10 cellular contexts compared by ENCODE assay signal in the genomic region with DNA sequence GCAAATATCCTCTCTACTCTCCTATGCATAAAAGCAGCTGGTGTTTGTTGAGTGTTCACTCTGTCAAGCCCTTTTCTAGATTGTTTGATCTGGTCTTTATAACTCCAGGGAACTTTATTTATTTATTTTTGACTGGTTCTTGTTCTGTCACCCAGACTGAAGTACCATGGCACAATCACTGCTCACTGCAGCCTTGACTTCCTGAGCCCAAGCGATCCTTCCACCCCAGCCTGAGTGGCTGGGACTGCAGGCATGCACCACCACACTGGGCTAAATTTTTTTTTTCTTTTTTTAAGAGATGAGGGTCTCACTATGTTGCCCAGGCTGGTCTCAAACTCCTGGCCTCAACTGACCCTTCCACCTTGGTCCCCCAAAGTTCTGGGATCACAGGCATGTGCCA. TPM values are rescaled to one million over a fixed set of nuclear protein-coding genes. Genes with fewer than 3 reads are reported as not detected.
A peak's percentile ranks its signal among the peaks of the same experiment; 100 is the strongest.
DNase-seq lines count a peak whose midpoint lies in the region; ATAC-seq and TF ChIP-seq lines count a peak whose summit lies in the region.
"Had no signal": no experiment of that assay in that cellular context is flagged by ENCODE, and none has a peak within 500 bp of the region (broad histone marks: within the 10 kb centered on the region; RNA-seq: fewer than 3 reads in every experiment).

No MANE protein-coding gene starts in this region.

- no peak overlapping the region for H3K27ac Mint-ChIP-seq in activated CD4-positive, alpha-beta memory T cell treated with anti-CD3 and anti-CD28 coated beads for 36 hours
- H3K27ac Mint-ChIP-seq in activated CD4-positive, alpha-beta memory T cell treated with anti-CD3 and anti-CD28 coated beads, Interleukin-2, amount 10 ng/mL, durations not matched to agents 7 days and 5 days, result no peak overlapping the region
- peak overlapping the region; percentile 55 to 96 (median 74) for H3K27ac Mint-ChIP-seq in immature natural killer cell
- no peak overlapping the region for H3K27ac Mint-ChIP-seq in activated naive CD4-positive, alpha-beta T cell treated with anti-CD3 and anti-CD28 coated beads, Interleukin-2, amount 10 ng/mL, durations not matched to agents 7 days and 5 days

- POLR2A ChIA-PET in activated CD4-positive, alpha-beta memory T cell treated with anti-CD3 and anti-CD28 coated beads for 36 hours (lab: Charles Lee), result no interaction called here
- POLR2A ChIA-PET in activated CD4-positive, alpha-beta memory T cell treated with anti-CD3 and anti-CD28 coated beads, Interleukin-2, amount 10 ng/mL, durations not matched to agents 7 days and 5 days (lab: Charles Lee), result interaction anchor here (1.1 kb wide), 1 partner anchor 11 kb away, joined by 3 read pairs; no protein-coding TSS in a partner anchor

- intact Hi-C loops in activated CD4-positive, alpha-beta memory T cell treated with anti-CD3 and anti-CD28 coated beads for 36 hours (cut with micrococcal nuclease), result no loop called here
- intact Hi-C loops in thyroid gland (cut with DNase I), result no loop called here

- no peak for TF ChIP-seq POLR2A in thyroid gland (IDR thresholded peaks at IDR 0.05)

- H3K4me1 Mint-ChIP-seq in activated CD4-positive, alpha-beta memory T cell treated with anti-CD3 and anti-CD28 coated beads for 36 hours (ENCODE audit: low read depth), result peaks cover 8% of the 10 kb centered on the region
- H3K4me1 Mint-ChIP-seq in activated CD4-positive, alpha-beta memory T cell treated with anti-CD3 and anti-CD28 coated beads, Interleukin-2, amount 10 ng/mL, durations not matched to agents 7 days and 5 days, result peaks cover 31% of the 10 kb centered on the region
- H3K4me1 Mint-ChIP-seq in immature natural killer cell, result peaks cover 27 to 33% of the 10 kb centered on the region in 2 donors
- H3K4me1 Mint-ChIP-seq in activated naive CD4-positive, alpha-beta T cell treated with anti-CD3 and anti-CD28 coated beads, Interleukin-2, amount 10 ng/mL, durations not matched to agents 7 days and 5 days, result peaks cover 36% of the 10 kb centered on the region

- peak in 3 of 6 experiments; percentile 12 to 56 (median 20) for TF ChIP-seq CTCF in thyroid gland (IDR thresholded peaks at IDR 0.05)
- TF ChIP-seq CTCF in WERI-Rb-1 (IDR thresholded peaks at IDR 0.05; ENCODE audit: low read depth, low read length), result no peak

- no peaks in the 10 kb centered on the region for H3K36me3 ChIP-seq in thyroid gland
- no peaks in the 10 kb centered on the region for H3K36me3 ChIP-seq in WERI-Rb-1

- H3K9me3 ChIP-seq in thyroid gland, result no peaks in the 10 kb centered on the region
- H3K9me3 ChIP-seq in WERI-Rb-1 (ENCODE audit: severe bottlenecking), result peaks cover 3% of the 10 kb centered on the region

- ATAC-seq in HG03175 (IDR thresholded peaks at IDR 0.05; ENCODE audit: unreplicated experiment), result no peak

- no peaks in the 10 kb centered on the region for H3K27me3 ChIP-seq in thyroid gland
- H3K27me3 ChIP-seq in WERI-Rb-1 (ENCODE audit: insufficient read depth, low read depth, severe bottlenecking), result no peaks in the 10 kb centered on the region

- WGBS in thyroid gland, 2 donors, result 30 to 36% methylated on average over 1 of the region's 1 CpG

- H3K4me3 Mint-ChIP-seq in activated CD4-positive, alpha-beta memory T cell treated with anti-CD3 and anti-CD28 coated beads for 36 hours, result peak overlapping the region; percentile 16
- no peak overlapping the region for H3K4me3 Mint-ChIP-seq in activated CD4-positive, alpha-beta memory T cell treated with anti-CD3 and anti-CD28 coated beads, Interleukin-2, amount 10 ng/mL, durations not matched to agents 7 days and 5 days
- H3K4me3 Mint-ChIP-seq in immature natural killer cell, result peak overlapping the region in 4 of 5 donors; percentile 82 to 89 (median 87)
- H3K4me3 Mint-ChIP-seq in activated naive CD4-positive, alpha-beta T cell treated with anti-CD3 and anti-CD28 coated beads, Interleukin-2, amount 10 ng/mL, durations not matched to agents 7 days and 5 days, result no peak overlapping the region

- peaks cover 33 to 54% of the 10 kb centered on the region in 2 donors for H3K4me1 ChIP-seq in thyroid gland

- H3K9me3 Mint-ChIP-seq in activated CD4-positive, alpha-beta memory T cell treated with anti-CD3 and anti-CD28 coated beads for 36 hours, result no peaks in the 10 kb centered on the region
- peaks cover 5% of the 10 kb centered on the region for H3K9me3 Mint-ChIP-seq in activated CD4-positive, alpha-beta memory T cell treated with anti-CD3 and anti-CD28 coated beads, Interleukin-2, amount 10 ng/mL, durations not matched to agents 7 days and 5 days
- H3K9me3 Mint-ChIP-seq in immature natural killer cell, result no peaks in the 10 kb centered on the region
- no peaks in the 10 kb centered on the region for H3K9me3 Mint-ChIP-seq in activated naive CD4-positive, alpha-beta T cell treated with anti-CD3 and anti-CD28 coated beads, Interleukin-2, amount 10 ng/mL, durations not matched to agents 7 days and 5 days

- no peak overlapping the region for H3K4me3 ChIP-seq in thyroid gland (replicated peaks in 1 of 3)
- H3K4me3 ChIP-seq in WERI-Rb-1 (ENCODE audit: low read depth, low read length), result no peak overlapping the region

- H3K27ac ChIP-seq in thyroid gland (peak overlapping the region; percentile 94 to 100 (median 97)), WERI-Rb-1 (no peak overlapping the region)

- CTCF ChIA-PET in activated CD4-positive, alpha-beta memory T cell treated with anti-CD3 and anti-CD28 coated beads for 36 hours (lab: Charles Lee), result interaction anchor here (1.0 to 1.9 kb wide), 3 partner anchors 13 to 68 kb away, joined by 3 to 5 read pairs (median 4); partner anchors contain the start of gene CATIP
- CTCF ChIA-PET in activated CD4-positive, alpha-beta memory T cell treated with anti-CD3 and anti-CD28 coated beads, Interleukin-2, amount 10 ng/mL, durations not matched to agents 7 days and 5 days (lab: Charles Lee), result interaction anchor here (1.0 to 1.4 kb wide), 3 partner anchors 13 to 77 kb away, joined by 3 to 4 read pairs (median 3); partner anchors contain the start of gene CATIP
- CTCF ChIA-PET in activated naive CD4-positive, alpha-beta T cell treated with anti-CD3 and anti-CD28 coated beads, Interleukin-2, amount 10 ng/mL, durations not matched to agents 7 days and 5 days (lab: Charles Lee), result interaction anchor here (0.6 kb wide), 1 partner anchor 23 kb away, joined by 3 read pairs; no protein-coding TSS in a partner anchor

- no peaks in the 10 kb centered on the region for H3K36me3 Mint-ChIP-seq in activated CD4-positive, alpha-beta memory T cell treated with anti-CD3 and anti-CD28 coated beads for 36 hours
- H3K36me3 Mint-ChIP-seq in activated CD4-positive, alpha-beta memory T cell treated with anti-CD3 and anti-CD28 coated beads, Interleukin-2, amount 10 ng/mL, durations not matched to agents 7 days and 5 days (ENCODE audit: low read depth), result no peaks in the 10 kb centered on the region
- H3K36me3 Mint-ChIP-seq in immature natural killer cell, result no peaks in the 10 kb centered on the region
- H3K36me3 Mint-ChIP-seq in activated naive CD4-positive, alpha-beta T cell treated with anti-CD3 and anti-CD28 coated beads, Interleukin-2, amount 10 ng/mL, durations not matched to agents 7 days and 5 days, result no peaks in the 10 kb centered on the region

- H3K27me3 Mint-ChIP-seq in activated CD4-positive, alpha-beta memory T cell treated with anti-CD3 and anti-CD28 coated beads for 36 hours, result no peaks in the 10 kb centered on the region
- peaks cover 5% of the 10 kb centered on the region for H3K27me3 Mint-ChIP-seq in activated CD4-positive, alpha-beta memory T cell treated with anti-CD3 and anti-CD28 coated beads, Interleukin-2, amount 10 ng/mL, durations not matched to agents 7 days and 5 days
- H3K27me3 Mint-ChIP-seq in immature natural killer cell (ENCODE audit: low read depth in 3 of 3), result peaks cover 2 to 3% (median 2%) of the 10 kb centered on the region in 3 donors
- peaks cover 59% of the 10 kb centered on the region for H3K27me3 Mint-ChIP-seq in activated naive CD4-positive, alpha-beta T cell treated with anti-CD3 and anti-CD28 coated beads, Interleukin-2, amount 10 ng/mL, durations not matched to agents 7 days and 5 days

- no peak for DNase-seq in activated CD4-positive, alpha-beta memory T cell treated with anti-CD3 and anti-CD28 coated beads for 36 hours
- DNase-seq in activated CD4-positive, alpha-beta memory T cell treated with anti-CD3 and anti-CD28 coated beads, Interleukin-2, amount 10 ng/mL, durations not matched to agents 7 days and 5 days, result no peak
- DNase-seq in NCI-H69 (lab: John Stamatoyannopoulos, UW) (peak; percentile 21), immature natural killer cell (no peak), thyroid gland (peak; percentile 75 to 81), WERI-Rb-1 (no peak)
- DNase-seq in activated naive CD4-positive, alpha-beta T cell treated with anti-CD3 and anti-CD28 coated beads, Interleukin-2, amount 10 ng/mL, durations not matched to agents 7 days and 5 days, result no peak
- DNase-seq: IMR-90 had no signal

RNA-seq across cellular contexts. Expression of gene SLC11A1, which starts 12.7 kb away (rescaled TPM):
- under 1 TPM; 0.10 to 0.26 TPM for total RNA-seq in activated CD4-positive, alpha-beta memory T cell treated with anti-CD3 and anti-CD28 coated beads for 36 hours
- under 1 TPM; 0.13 to 0.25 TPM for total RNA-seq in activated CD4-positive, alpha-beta memory T cell treated with anti-CD3 and anti-CD28 coated beads, Interleukin-2, amount 10 ng/mL, durations not matched to agents 7 days and 5 days
- 1 to 10 TPM in 2 of 3 donors, under 1 TPM in 1; 0.66 to 1.8 (median 1.2) TPM for polyA plus RNA-seq in immature natural killer cell
- total RNA-seq in thyroid gland, result 10 to 100 TPM in 2 of 4 donors, 1 to 10 TPM in 2; 1.7 to 14.5 (median 10.1) TPM

RNA-seq across cellular contexts. Expression of gene CATIP, which starts 12.7 kb away (rescaled TPM):
- total RNA-seq in activated CD4-positive, alpha-beta memory T cell treated with anti-CD3 and anti-CD28 coated beads for 36 hours, result not detected
- not detected for total RNA-seq in activated CD4-positive, alpha-beta memory T cell treated with anti-CD3 and anti-CD28 coated beads, Interleukin-2, amount 10 ng/mL, durations not matched to agents 7 days and 5 days
- under 1 TPM in 1 of 3 donors, not detected in 2; 0.08 TPM for polyA plus RNA-seq in immature natural killer cell
- total RNA-seq in thyroid gland, result 1 to 10 TPM in 3 of 4 donors, under 1 TPM in 1; 0.54 to 5.5 (median 2.9) TPM
- total RNA-seq: IMR-90 had no signal
- polyA plus RNA-seq: esophagus, IMR-90 had no signal

RNA-seq across cellular contexts. Expression of gene CTDSP1, which starts 30.3 kb away (rescaled TPM):
- 10 to 100 TPM; 64.4 to 69.7 TPM for total RNA-seq in activated CD4-positive, alpha-beta memory T cell treated with anti-CD3 and anti-CD28 coated beads for 36 hours
- total RNA-seq in activated CD4-positive, alpha-beta memory T cell treated with anti-CD3 and anti-CD28 coated beads, Interleukin-2, amount 10 ng/mL, durations not matched to agents 7 days and 5 days, result 100 to 1,000 TPM; 203 to 205 TPM
- 10 to 100 TPM; 43.7 to 78.5 (median 61.8) TPM for polyA plus RNA-seq in immature natural killer cell
- 100 to 1,000 TPM; 105 to 152 (median 127) TPM for total RNA-seq in thyroid gland

RNA-seq across cellular contexts. Expression of gene VIL1, which starts 49.5 kb away (rescaled TPM):
- total RNA-seq in activated CD4-positive, alpha-beta memory T cell treated with anti-CD3 and anti-CD28 coated beads for 36 hours, result not detected
- total RNA-seq in activated CD4-positive, alpha-beta memory T cell treated with anti-CD3 and anti-CD28 coated beads, Interleukin-2, amount 10 ng/mL, durations not matched to agents 7 days and 5 days, result not detected
- polyA plus RNA-seq in immature natural killer cell, result under 1 TPM in 2 of 3 donors, not detected in 1; 0.47 to 0.63 TPM
- not detected for total RNA-seq in thyroid gland
- total RNA-seq: IMR-90 had no signal
- polyA plus RNA-seq: IMR-90 had no signal

Comparison
In these comparisons a context has a peak if more than half of its experiments do, and no peak if none do; other contexts are left out.
1. H3K4me3 Mint-ChIP-seq: peak in activated CD4-positive, alpha-beta memory T cell treated with anti-CD3 and anti-CD28 coated beads for 36 hours (single experiment) and immature natural killer cell (4 of 5); none in activated CD4-positive, alpha-beta memory T cell treated with anti-CD3 and anti-CD28 coated beads, Interleukin-2, amount 10 ng/mL, durations not matched to agents 7 days and 5 days (single experiment) and activated naive CD4-positive, alpha-beta T cell treated with anti-CD3 and anti-CD28 coated beads, Interleukin-2, amount 10 ng/mL, durations not matched to agents 7 days and 5 days (single experiment).
2. DNase-seq: peak in NCI-H69 (single experiment) and thyroid gland (2 of 2); none in activated CD4-positive, alpha-beta memory T cell treated with anti-CD3 and anti-CD28 coated beads for 36 hours (single experiment), activated CD4-positive, alpha-beta memory T cell treated with anti-CD3 and anti-CD28 coated beads, Interleukin-2, amount 10 ng/mL, durations not matched to agents 7 days and 5 days (single experiment), immature natural killer cell (0 of 3), WERI-Rb-1 (single experiment) and activated naive CD4-positive, alpha-beta T cell treated with anti-CD3 and anti-CD28 coated beads, Interleukin-2, amount 10 ng/mL, durations not matched to agents 7 days and 5 days (single experiment).
3. H3K27ac Mint-ChIP-seq: peak in immature natural killer cell (6 of 6); none in activated CD4-positive, alpha-beta memory T cell treated with anti-CD3 and anti-CD28 coated beads for 36 hours (single experiment), activated CD4-positive, alpha-beta memory T cell treated with anti-CD3 and anti-CD28 coated beads, Interleukin-2, amount 10 ng/mL, durations not matched to agents 7 days and 5 days (single experiment) and activated naive CD4-positive, alpha-beta T cell treated with anti-CD3 and anti-CD28 coated beads, Interleukin-2, amount 10 ng/mL, durations not matched to agents 7 days and 5 days (single experiment).